17 cellular contexts compared by ENCODE assay signal in the genomic region with DNA sequence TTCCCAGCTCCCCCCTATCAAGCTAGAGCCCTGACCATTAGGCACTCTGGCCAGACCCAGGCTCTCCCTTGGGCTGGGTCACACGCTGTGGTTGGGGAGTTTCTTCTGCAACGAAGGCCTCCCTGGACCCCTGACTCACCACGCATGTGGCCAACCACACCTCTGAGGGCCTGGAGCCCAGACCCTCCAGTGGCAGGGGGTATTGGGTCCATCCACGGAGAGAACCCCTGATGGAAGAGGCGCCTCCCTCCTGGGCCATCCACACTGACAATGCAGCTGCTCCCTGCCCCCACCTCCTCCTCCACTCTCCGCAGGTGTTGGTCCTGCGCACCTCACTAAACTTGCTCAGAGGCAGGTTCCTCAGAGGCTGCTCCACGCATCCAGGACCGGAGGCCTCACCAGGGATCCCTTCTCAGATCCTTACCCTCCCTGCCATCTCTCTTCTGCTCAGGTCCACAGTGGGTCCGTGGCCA.
DNase-seq lines count a peak whose midpoint lies in the region; ATAC-seq lines count a peak whose summit lies in the region.
"Had no signal": no experiment of that assay in that cellular context is flagged by ENCODE, and none has a peak within 500 bp of the region (broad histone marks: within the 10 kb centered on the region; RNA-seq: fewer than 3 reads in every experiment).

No MANE protein-coding gene starts in this region.

- H3K36me3 ChIP-seq in Karpas-422 (ENCODE audit: insufficient read depth, low read length), result no peaks in the 10 kb centered on the region
- H3K36me3 ChIP-seq: ascending aorta, ovary, SJSA1 had no signal

- H3K4me3 ChIP-seq in Karpas-422 (ENCODE audit: low read length), result no peak overlapping the region
- H3K4me3 ChIP-seq: A549, ascending aorta, ovary, SJSA1 had no signal

- peaks cover 2% of the 10 kb centered on the region for H3K9me3 Mint-ChIP-seq in activated T-cell treated with anti-CD3 and anti-CD28 coated beads, Interleukin-2, amount 50 U/mL, for 24 hours
- H3K9me3 Mint-ChIP-seq in stimulated activated naive B cell treated with anti-CD40 and anti-IgM and Interleukin-4, amounts not matched to agents 10 μg/mL and 1 μg/mL and 100 μg/mL, for 72 hours, result peaks cover 5 to 7% of the 10 kb centered on the region in 2 donors

- H3K9me2 ChIP-seq in Karpas-422 (replicated peaks; ENCODE audit: insufficient read depth, low read length), result no peaks in the 10 kb centered on the region

- no peak overlapping the region for H3K27ac ChIP-seq in Karpas-422 (ENCODE audit: low read length)
- H3K27ac ChIP-seq: A549, ascending aorta, ovary, SJSA1, VCaP had no signal

- peak; percentile 23 for ATAC-seq in HG02610 (IDR thresholded peaks at IDR 0.05; ENCODE audit: unreplicated experiment)
- ATAC-seq in HG03342 (IDR thresholded peaks at IDR 0.05; ENCODE audit: unreplicated experiment), result peak; percentile 30
- no peak for ATAC-seq in stimulated activated naive B cell treated with anti-CD40 and anti-IgM and Interleukin-4, amounts not matched to agents 10 μg/mL and 1 μg/mL and 100 μg/mL, for 72 hours (replicated peaks)
- ATAC-seq: A549 had no signal

- no peaks in the 10 kb centered on the region for H3K36me3 Mint-ChIP-seq in activated T-cell treated with anti-CD3 and anti-CD28 coated beads, Interleukin-2, amount 50 U/mL, for 24 hours (ENCODE audit: low read depth)
- H3K36me3 Mint-ChIP-seq in stimulated activated naive B cell treated with anti-CD40 and anti-IgM and Interleukin-4, amounts not matched to agents 10 μg/mL and 1 μg/mL and 100 μg/mL, for 72 hours, result peaks cover 0 to 2% of the 10 kb centered on the region in 2 donors

- no peak overlapping the region for H3K9ac ChIP-seq in Karpas-422 (ENCODE audit: low read length)

- H3K4me1 ChIP-seq in Karpas-422 (ENCODE audit: low read length), result no peaks in the 10 kb centered on the region
- H3K4me1 ChIP-seq: A549, ascending aorta, Caco-2, SJSA1 had no signal

- H3K79me2 ChIP-seq in Karpas-422 (ENCODE audit: low read length), result no peaks in the 10 kb centered on the region

- H4K20me1 ChIP-seq in Karpas-422 (ENCODE audit: insufficient read depth, low read depth, low read length), result no peaks in the 10 kb centered on the region

- H3K9me3 ChIP-seq in Karpas-422 (ENCODE audit: low read length), result no peaks in the 10 kb centered on the region
- H3K9me3 ChIP-seq: A549, ascending aorta, Caco-2, ovary, SJSA1 had no signal

- H3K27me3 Mint-ChIP-seq in activated T-cell treated with anti-CD3 and anti-CD28 coated beads, Interleukin-2, amount 50 U/mL, for 24 hours, result no peaks in the 10 kb centered on the region
- no peaks in the 10 kb centered on the region for H3K27me3 Mint-ChIP-seq in stimulated activated naive B cell treated with anti-CD40 and anti-IgM and Interleukin-4, amounts not matched to agents 10 μg/mL and 1 μg/mL and 100 μg/mL, for 72 hours

- no peak overlapping the region for H2AFZ ChIP-seq in Karpas-422 (ENCODE audit: low read length)

- H3K4me1 Mint-ChIP-seq in activated T-cell treated with anti-CD3 and anti-CD28 coated beads, Interleukin-2, amount 50 U/mL, for 24 hours (ENCODE audit: low read depth), result peaks cover 16% of the 10 kb centered on the region
- peaks cover 16 to 24% of the 10 kb centered on the region in 2 donors for H3K4me1 Mint-ChIP-seq in stimulated activated naive B cell treated with anti-CD40 and anti-IgM and Interleukin-4, amounts not matched to agents 10 μg/mL and 1 μg/mL and 100 μg/mL, for 72 hours

- H3K27ac Mint-ChIP-seq in activated T-cell treated with anti-CD3 and anti-CD28 coated beads, Interleukin-2, amount 50 U/mL, for 24 hours, result peak overlapping the region; percentile 54
- peak overlapping the region; percentile 86 for H3K27ac Mint-ChIP-seq in stimulated activated naive B cell treated with anti-CD40 and anti-IgM and Interleukin-4, amounts not matched to agents 10 μg/mL and 1 μg/mL and 100 μg/mL, for 72 hours

- no peak overlapping the region for H3K4me3 Mint-ChIP-seq in activated T-cell treated with anti-CD3 and anti-CD28 coated beads, Interleukin-2, amount 50 U/mL, for 24 hours
- H3K4me3 Mint-ChIP-seq in stimulated activated naive B cell treated with anti-CD40 and anti-IgM and Interleukin-4, amounts not matched to agents 10 μg/mL and 1 μg/mL and 100 μg/mL, for 72 hours, result peak overlapping the region; percentile 55 to 58

- no peak for DNase-seq in activated T-cell treated with anti-CD3 and anti-CD28 coated beads, Interleukin-2, amount 50 U/mL, for 24 hours
- no peak for DNase-seq in activated T-cell treated with anti-CD3 and anti-CD28 coated beads for 4 hours
- no peak for DNase-seq in stimulated activated naive B cell treated with anti-CD40 and anti-IgM and Interleukin-4, amounts not matched to agents 10 μg/mL and 1 μg/mL and 100 μg/mL, for 72 hours
- DNase-seq in Karpas-422, result no peak
- no peak for DNase-seq in globus pallidus (ENCODE audit: low spot score)
- no peak for DNase-seq in HPDE6-E6E7 (ENCODE audit: extremely low spot score)
- DNase-seq: Caco-2, mesendoderm, NCI-H1694, NCI-H82, ovary had no signal

- no peak overlapping the region for H3K4me2 ChIP-seq in Karpas-422 (ENCODE audit: low read depth, low read length, poor library complexity, severe bottlenecking)
- H3K4me2 ChIP-seq: A549 had no signal

- no peaks in the 10 kb centered on the region for H3K27me3 ChIP-seq in Karpas-422 (ENCODE audit: low read length)
- H3K27me3 ChIP-seq: ascending aorta, ovary had no signal

Comparison
In these comparisons a context has a peak if more than half of its experiments do, and no peak if none do; other contexts are left out.
1. ATAC-seq: peak in HG02610 (single experiment) and HG03342 (single experiment); none in stimulated activated naive B cell treated with anti-CD40 and anti-IgM and Interleukin-4, amounts not matched to agents 10 μg/mL and 1 μg/mL and 100 μg/mL, for 72 hours (0 of 2).